Comparison of ENCODE assay signal across 3 cellular contexts in genomic region chr3:143089965-143090364, GRCh38.
TF ChIP-seq lines count a peak whose summit lies in the region.

No MANE protein-coding gene starts in this region.

TF ChIP-seq in HepG2, 621 proteins besides CTCF, POLR2A, EP300 and RAD21:
- TF ChIP-seq ZNF121 (CRISPR knock-in tag; IDR thresholded peaks at IDR 0.05) (0 out of 2 replicates have a peak, but pooled peaks have one; percentile 17), MATR3 (CRISPR knock-in tag; IDR thresholded peaks at IDR 0.05) (no peak), SIN3B (IDR thresholded peaks at IDR 0.05; ENCODE audit: low read length) (no peak)

TF ChIP-seq in K562, 482 proteins besides CTCF, POLR2A, EP300 and RAD21:
- TF ChIP-seq BCOR (IDR thresholded peaks at IDR 0.05) (peak; percentile 69; the same call in 1 of the 2 replicates), ZNF121 (CRISPR knock-in tag; conservative IDR thresholded peaks at IDR 0.05) (peak; percentile 86), KDM1A (IDR thresholded peaks at IDR 0.05) (peak; percentile 13 to 43; a peak in 2 of 4 replicates), RHOXF2B (CRISPR knock-in tag; conservative IDR thresholded peaks at IDR 0.05) (no peak), MAZ (CRISPR knock-in tag; conservative IDR thresholded peaks at IDR 0.05 in 1 of 2, IDR thresholded peaks at IDR 0.05 in 1 of 2) (no peak), RBM25 (IDR thresholded peaks at IDR 0.05; ENCODE audit: low read depth, low read length, severe bottlenecking) (peak; percentile 62), TBP (optimal IDR thresholded peaks at IDR 0.05; ENCODE audit: low read depth, low read length) (no peak), ID3 (CRISPR knock-in tag; IDR thresholded peaks at IDR 0.05) (no peak), ID3 (tag; IDR thresholded peaks at IDR 0.05) (no peak), ZNF12 (CRISPR knock-in tag; IDR thresholded peaks at IDR 0.05) (no peak), CBX1 (IDR thresholded peaks at IDR 0.05; ENCODE audit: low read depth) (no peak), HDAC1 (IDR thresholded peaks at IDR 0.05) (no peak), ETV5 (CRISPR knock-in tag; IDR thresholded peaks at IDR 0.05; ENCODE audit: low read depth) (no peak), ZFP30 (CRISPR knock-in tag; IDR thresholded peaks at IDR 0.05; ENCODE audit: borderline replicate concordance) (no peak), RFX1 (IDR thresholded peaks at IDR 0.05) (no peak), SLC30A9 (CRISPR knock-in tag; IDR thresholded peaks at IDR 0.05) (no peak)

TF ChIP-seq in HEK293T, 16 proteins besides CTCF, POLR2A, EP300 and RAD21:
- TF ChIP-seq PKNOX1 (IDR thresholded peaks at IDR 0.05), result no peak
- no peak for TF ChIP-seq FOXM1 (IDR thresholded peaks at IDR 0.05; ENCODE audit: borderline replicate concordance)
- no peak for TF ChIP-seq FOXA1 (IDR thresholded peaks at IDR 0.05)
- no peak for TF ChIP-seq ZNF384 (IDR thresholded peaks at IDR 0.05)
- no peak for TF ChIP-seq ARNT (IDR thresholded peaks at IDR 0.05)
- TF ChIP-seq SP1 (IDR thresholded peaks at IDR 0.05), result no peak
- TF ChIP-seq FOXK2 (IDR thresholded peaks at IDR 0.05), result no peak
- no peak for TF ChIP-seq SUZ12 (IDR thresholded peaks at IDR 0.05)
- no peak for TF ChIP-seq NFRKB (IDR thresholded peaks at IDR 0.05)
- TF ChIP-seq ELF4 (IDR thresholded peaks at IDR 0.05), result no peak
- no peak for TF ChIP-seq LEF1 (IDR thresholded peaks at IDR 0.05; ENCODE audit: borderline replicate concordance)
- TF ChIP-seq BHLHE40 (IDR thresholded peaks at IDR 0.05; ENCODE audit: borderline replicate concordance), result no peak
- TF ChIP-seq HDGF (IDR thresholded peaks at IDR 0.05; ENCODE audit: borderline replicate concordance), result no peak
- TF ChIP-seq CTBP1 (IDR thresholded peaks at IDR 0.05; ENCODE audit: borderline replicate concordance), result no peak
- TF ChIP-seq TARDBP (IDR thresholded peaks at IDR 0.05), result no peak
